8 cellular contexts compared by ENCODE assay signal in genomic region chr6:166106076-166106686, GRCh38.
DNase-seq lines count a peak whose midpoint lies in the region; ATAC-seq and TF ChIP-seq lines count a peak whose summit lies in the region.

No MANE protein-coding gene starts in this region.

- H3K9ac ChIP-seq in colonic mucosa (ENCODE audit: low read depth in 2 of 2, low read length in 2 of 2) = no peak overlapping the region

- ATAC-seq in GM18505 (IDR thresholded peaks at IDR 0.05; ENCODE audit: unreplicated experiment) (peak; percentile 72), HG03097 (IDR thresholded peaks at IDR 0.05; ENCODE audit: low FRiP score, unreplicated experiment) (peak; percentile 63)

- H3K4me3 ChIP-seq in A673 (ENCODE audit: low read depth, low read length, poor library complexity, severe bottlenecking) (no peak overlapping the region), colonic mucosa (no peak overlapping the region), lower leg skin (ENCODE audit: low read depth, poor library complexity, severe bottlenecking) (no peak overlapping the region)

- no peaks in the 10 kb centered on the region for H3K4me1 ChIP-seq in A673 (ENCODE audit: insufficient read depth, low read length, poor library complexity, severe bottlenecking)
- no peaks in the 10 kb centered on the region for H3K4me1 ChIP-seq in colonic mucosa

- TF ChIP-seq POLR2A in GM18505 (IDR thresholded peaks at IDR 0.05; ENCODE audit: borderline replicate concordance, extremely low read depth, insufficient read depth, insufficient read length) (no peak), lower leg skin (IDR thresholded peaks at IDR 0.05) (no peak)

- DNase-seq in A673 (ENCODE audit: low spot score) (peak; percentile 74), NCI-H2227 (lab: John Stamatoyannopoulos, UW; ENCODE audit: unreplicated experiment) (peak; percentile 51), colonic mucosa (peak; percentile 68), lower leg skin (ENCODE audit: low spot score in 2 of 2) (peak; percentile 56 to 91)
- peak; percentile 48 for DNase-seq in activated CD4-positive, CD25-positive, alpha-beta regulatory T cell treated with anti-CD3 and anti-CD28 coated beads, Interleukin-2, amount 50 U/mL, for 72 hours
- peak; percentile 32 for DNase-seq in stimulated activated CD8-positive, alpha-beta memory T cell treated with anti-CD3 and anti-CD28 coated beads, Interleukin-15, amount 100 ng/mL, for 24 hours (ENCODE audit: low read depth)

- CTCF ChIA-PET in A673 (lab: Charles Lee) = interaction anchor here (0.7 to 1.2 kb wide), 3 partner anchors 8 to 367 kb away, joined by 3 to 15 read pairs (median 3); no protein-coding TSS in a partner anchor

- H3K36me3 ChIP-seq in A673 (ENCODE audit: insufficient read depth, low read length, poor library complexity, severe bottlenecking) = no peaks in the 10 kb centered on the region
- no peaks in the 10 kb centered on the region for H3K36me3 ChIP-seq in colonic mucosa

- WGBS in lower leg skin, 2 donors = 2 to 3% methylated on average over 11 of the region's 11 CpGs

- H3K27me3 ChIP-seq in A673 (replicated peaks; ENCODE audit: insufficient read depth, low read depth, low read length, poor library complexity) = peaks cover 24% of the 10 kb centered on the region
- no peaks in the 10 kb centered on the region for H3K27me3 ChIP-seq in colonic mucosa

- intact Hi-C loops in A673 (cut with micrococcal nuclease; ENCODE audit: unreplicated experiment) (loop anchor here (1.0 to 2.0 kb wide), 3 partner anchors 221 to 665 kb away; no protein-coding TSS in a partner anchor), colonic mucosa (cut with DNase I) (loop anchor here (2.0 to 10.0 kb wide), 2 partner anchors 221 to 381 kb away; no protein-coding TSS in a partner anchor), lower leg skin (cut with DNase I; ENCODE audit: low total_unique reads) (loop anchor here (10.0 kb wide), 1 partner anchor 221 kb away; no protein-coding TSS in a partner anchor)

- TF ChIP-seq CTCF in A673 (conservative IDR thresholded peaks at IDR 0.05; ENCODE audit: low read depth, low read length) = peak; percentile 92
- peak; percentile 84 for TF ChIP-seq CTCF in colonic mucosa (IDR thresholded peaks at IDR 0.05)
- TF ChIP-seq CTCF in lower leg skin (IDR thresholded peaks at IDR 0.05) = peak in 1 of 3 donors; percentile 31

- POLR2A ChIA-PET in A673 (lab: Charles Lee; ENCODE audit: low non-redundant PET) = no interaction called here

- no TSS peak for BruUV-seq in A673 (replicated peaks; lab: Mats Ljungman, UMichigan)

- H3K9me3 ChIP-seq in A673 (ENCODE audit: low read depth, low read length, poor library complexity, severe bottlenecking) = no peaks in the 10 kb centered on the region
- H3K9me3 ChIP-seq in colonic mucosa = no peaks in the 10 kb centered on the region

- no peak overlapping the region for H3K27ac ChIP-seq in A673 (ENCODE audit: low read depth, low read length, poor library complexity, severe bottlenecking)
- no peak overlapping the region for H3K27ac ChIP-seq in colonic mucosa
